In the genomic region with DNA sequence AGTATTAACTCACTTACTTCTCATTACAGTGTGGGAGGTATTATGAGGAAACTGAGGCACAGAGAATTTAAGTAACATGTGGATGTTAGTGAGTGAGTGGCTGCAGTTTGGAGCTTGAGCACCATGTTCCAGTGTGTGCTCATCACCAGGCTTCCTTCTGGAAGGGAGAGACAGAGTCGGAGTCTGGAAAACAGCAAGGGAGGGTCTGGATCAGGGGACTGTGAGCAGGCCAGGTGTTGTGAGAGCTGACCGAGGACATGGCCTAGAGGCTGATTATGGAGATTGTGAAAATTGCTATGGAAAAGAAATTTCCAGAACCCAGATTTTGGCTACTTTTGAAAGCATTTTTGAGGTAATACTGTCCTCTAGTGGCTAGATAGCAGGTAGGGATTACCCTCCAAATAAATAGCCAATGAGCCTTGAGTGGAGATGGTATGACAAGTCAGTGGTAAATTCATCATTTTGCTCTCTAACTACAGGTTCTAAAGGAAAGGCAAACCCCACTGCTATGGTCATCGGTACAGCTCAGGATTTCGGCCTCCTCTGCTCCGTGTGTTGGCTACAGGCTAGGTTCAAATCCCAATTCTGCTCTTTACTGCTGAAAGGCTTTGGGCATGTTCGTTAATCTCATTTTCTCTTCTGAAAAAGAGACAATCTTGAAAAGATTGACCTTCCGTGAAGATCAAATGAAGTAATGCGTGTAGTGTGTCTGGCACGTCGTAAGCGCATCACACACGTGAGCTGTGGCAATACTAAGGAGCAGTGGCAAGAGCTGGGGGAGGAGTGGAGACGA, we compare ENCODE assay signal across 8 cellular contexts. TPM values are rescaled to one million over a fixed set of nuclear protein-coding genes. Genes with fewer than 3 reads are reported as not detected.
A peak's percentile ranks its signal among the peaks of the same experiment; 100 is the strongest.
DNase-seq lines count a peak whose midpoint lies in the region; ATAC-seq, FAIRE-seq and TF ChIP-seq lines count a peak whose summit lies in the region.

No MANE protein-coding gene starts in this region.

- FAIRE-seq in GM12891 (lab: Jason Lieb, UNC) = peak; percentile 72

- H3K4me3 ChIP-seq in AG04449 (ENCODE audit: low read depth, low read length) = no peak overlapping the region
- H3K4me3 ChIP-seq in NT2/D1 (ENCODE audit: insufficient read length, low read depth) = no peak overlapping the region
- no peak overlapping the region for H3K4me3 ChIP-seq in epithelial cell of proximal tubule (ENCODE audit: low read depth, low read length)
- no peak overlapping the region for H3K4me3 ChIP-seq in MG63

- TF ChIP-seq CTCF in AG04449 (IDR thresholded peaks at IDR 0.05; ENCODE audit: insufficient read depth, low read length, missing control alignments) = peak; percentile 75
- TF ChIP-seq CTCF in epithelial cell of proximal tubule (conservative IDR thresholded peaks at IDR 0.05; ENCODE audit: low read depth, low read length) = peak; percentile 100
- peak; percentile 83 for TF ChIP-seq CTCF in osteocyte (IDR thresholded peaks at IDR 0.05)

- no peak for ATAC-seq in GM19452 (IDR thresholded peaks at IDR 0.05; ENCODE audit: unreplicated experiment)

- no peak overlapping the region for H3K27ac Mint-ChIP-seq in osteocyte (ENCODE audit: unreplicated experiment)

- CTCF ChIA-PET in AG04449 (lab: Yijun Ruan, JAX) = interaction anchor here (0.6 to 4.7 kb wide), 30 partner anchors 9 to 1458 kb away, joined by 3 to 99 read pairs (median 4); no protein-coding TSS in a partner anchor

- DNase-seq in AG04449 (ENCODE audit: low read depth, low spot score) (no peak), GM12891 (ENCODE audit: insufficient read length, low spot score) (peak; percentile 15), NT2/D1 (ENCODE audit: low read depth, low spot score) (peak; percentile 32), epithelial cell of proximal tubule (ENCODE audit: low read depth) (no peak), osteocyte (ENCODE audit: extremely low spot score, unreplicated experiment) (no peak), amygdala (lab: John Stamatoyannopoulos, UW) (no peak), MG63 (no peak)

- H3K27me3 ChIP-seq in NT2/D1 (ENCODE audit: insufficient read depth, insufficient read length) = no peaks in the 10 kb centered on the region
- H3K27me3 ChIP-seq in MG63 = no peaks in the 10 kb centered on the region

- no peak for TF ChIP-seq POLR2A in GM12891 (IDR thresholded peaks at IDR 0.05; ENCODE audit: low read depth, low read length)

- no peak overlapping the region for H3K4me3 Mint-ChIP-seq in osteocyte (ENCODE audit: unreplicated experiment)

- H3K9ac ChIP-seq in NT2/D1 (ENCODE audit: insufficient read length, low read depth) = no peak overlapping the region

- no peaks in the 10 kb centered on the region for H3K4me1 Mint-ChIP-seq in osteocyte (ENCODE audit: unreplicated experiment)

- no peaks in the 10 kb centered on the region for H3K9me3 Mint-ChIP-seq in osteocyte (ENCODE audit: unreplicated experiment)

- H3K36me3 ChIP-seq in NT2/D1 (ENCODE audit: insufficient read depth, insufficient read length, low read length) (no peaks in the 10 kb centered on the region), MG63 (no peaks in the 10 kb centered on the region)

- POLR2A ChIA-PET in AG04449 (lab: Yijun Ruan, JAX) = no interaction called here

- peaks cover 36% of the 10 kb centered on the region for H3K27me3 Mint-ChIP-seq in osteocyte (ENCODE audit: unreplicated experiment)

- no peaks in the 10 kb centered on the region for H3K9me3 ChIP-seq in NT2/D1 (ENCODE audit: insufficient read depth, low read length)
- H3K9me3 ChIP-seq in MG63 = no peaks in the 10 kb centered on the region

- H3K36me3 Mint-ChIP-seq in osteocyte (ENCODE audit: unreplicated experiment) = no peaks in the 10 kb centered on the region

- H3K4me1 ChIP-seq in NT2/D1 (ENCODE audit: insufficient read depth, insufficient read length) = peaks cover 3% of the 10 kb centered on the region

TF ChIP-seq in GM12891, 5 proteins besides CTCF, POLR2A, EP300 and RAD21:
- TF ChIP-seq TAF1 (IDR thresholded peaks at IDR 0.05; ENCODE audit: low read depth, low read length) (no peak), SPI1 (IDR thresholded peaks at IDR 0.05; ENCODE audit: low read depth, low read length) (no peak), POLR2AphosphoS5 (IDR thresholded peaks at IDR 0.05; ENCODE audit: low read depth, low read length) (no peak), POU2F2 (IDR thresholded peaks at IDR 0.05; ENCODE audit: low read depth, low read length) (no peak), PAX5 (IDR thresholded peaks at IDR 0.05; ENCODE audit: insufficient read depth, low read length, severe bottlenecking) (no peak)

RNA-seq across cellular contexts. Expression of a gene that starts 1.1 kb away (rescaled TPM):
- polyA plus RNA-seq in GM12891 (2012; ENCODE audit: low read depth, missing spikeins) = not detected
- total RNA-seq in epithelial cell of proximal tubule = not detected in 2 replicates
- not detected in 2 replicates for total RNA-seq in osteocyte
- not detected in 2 replicates for total RNA-seq in MG63 (2014; rRNA removed; shearing (Covaris generic); ENCODE audit: low replicate concordance)

RNA-seq across cellular contexts. Expression of a gene that starts 47.4 kb away (rescaled TPM):
- polyA plus RNA-seq in GM12891 (2012; ENCODE audit: low read depth, missing spikeins) = not detected
- total RNA-seq in epithelial cell of proximal tubule (not detected in 2 replicates), osteocyte (not detected in 2 replicates)
- not detected in 2 replicates for total RNA-seq in MG63 (2014; rRNA removed; shearing (Covaris generic); ENCODE audit: low replicate concordance)

Comparison
In these comparisons a context has a peak if more than half of its experiments do, and no peak if none do; other contexts are left out.
1. DNase-seq: peak in GM12891 (single experiment) and NT2/D1 (single experiment); none in AG04449 (single experiment), epithelial cell of proximal tubule (single experiment), osteocyte (single experiment), amygdala (0 of 56) and MG63 (single experiment).
2. Peak in every context shown above with its lines, with median percentiles within 50 percentile points of each other: CTCF ChIP-seq.